ENCODE assay signal across 20 cellular contexts in genomic region chr5:98872679-98873078, GRCh38. TPM values are rescaled to one million over a fixed set of nuclear protein-coding genes. Genes with fewer than 3 reads are reported as not detected.
A peak's percentile ranks its signal among the peaks of the same experiment; 100 is the strongest.
DNase-seq lines count a peak whose midpoint lies in the region; ATAC-seq, FAIRE-seq and TF ChIP-seq lines count a peak whose summit lies in the region.
"Had no signal": no experiment of that assay in that cellular context is flagged by ENCODE, and none has a peak within 500 bp of the region (broad histone marks: within the 10 kb centered on the region; RNA-seq: fewer than 3 reads in every experiment).

No MANE protein-coding gene starts in this region.

- H3K27ac ChIP-seq in astrocyte (ENCODE audit: low read depth, low read length) (no peak overlapping the region), stomach (no peak overlapping the region), left lung (no peak overlapping the region), substantia nigra (ENCODE audit: low read depth, low read length, poor library complexity, severe bottlenecking) (no peak overlapping the region)
- H3K27ac ChIP-seq: heart left ventricle, transverse colon had no signal

- TF ChIP-seq CTCF in astrocyte (IDR thresholded peaks at IDR 0.05; ENCODE audit: insufficient read depth, low read depth, low read length) (no peak), stomach (IDR thresholded peaks at IDR 0.05) (no peak), left lung (IDR thresholded peaks at IDR 0.05) (no peak)

- no peak for TF ChIP-seq EP300 in stomach (IDR thresholded peaks at IDR 0.05)

- H3K36me3 ChIP-seq in astrocyte (ENCODE audit: insufficient read depth, low read length), result peaks cover 48% of the 10 kb centered on the region
- H3K36me3 ChIP-seq in stomach, result peaks cover 42 to 100% (median 93%) of the 10 kb centered on the region in 4 donors
- H3K36me3 ChIP-seq in left lung, result peaks cover 0 to 97% of the 10 kb centered on the region in 2 donors

- peaks cover 7% of the 10 kb centered on the region for H3K36me3 Mint-ChIP-seq in astrocyte (ENCODE audit: low read depth, unreplicated experiment)

- H4K20me1 ChIP-seq in astrocyte (ENCODE audit: insufficient read depth, low read length), result no peaks in the 10 kb centered on the region

- H2AFZ ChIP-seq in astrocyte (ENCODE audit: low read depth, low read length), result no peak overlapping the region

- H3K27me3 Mint-ChIP-seq in astrocyte (ENCODE audit: low read depth, unreplicated experiment), result no peaks in the 10 kb centered on the region
- H3K27me3 Mint-ChIP-seq: activated CD4-positive, alpha-beta memory T cell treated with anti-CD3 and anti-CD28 coated beads, Interleukin-2, amount 10 ng/mL, durations not matched to agents 7 days and 5 days; stimulated activated memory B cell treated with anti-CD40 and anti-IgM and Interleukin-4, amounts not matched to agents 10 μg/mL and 1 μg/mL and 100 μg/mL, for 72 hours had no signal

- no peak overlapping the region for H3K4me2 ChIP-seq in astrocyte (ENCODE audit: low read length)
- H3K4me2 ChIP-seq: smooth muscle cell had no signal

- no peak for FAIRE-seq in astrocyte (lab: Jason Lieb, UNC)
- FAIRE-seq: colon, GM12892 had no signal

- TF ChIP-seq POLR2A in stomach (IDR thresholded peaks at IDR 0.05), result no peak

- H3K4me1 ChIP-seq in astrocyte (ENCODE audit: insufficient read depth, low read length) (no peaks in the 10 kb centered on the region), stomach (no peaks in the 10 kb centered on the region), left lung (no peaks in the 10 kb centered on the region)
- H3K4me1 ChIP-seq: heart left ventricle, transverse colon had no signal

- H3K27me3 ChIP-seq in astrocyte (ENCODE audit: insufficient read depth, low read length) (no peaks in the 10 kb centered on the region), stomach (no peaks in the 10 kb centered on the region), left lung (no peaks in the 10 kb centered on the region)
- H3K27me3 ChIP-seq: heart left ventricle, transverse colon had no signal

- H3K4me3 ChIP-seq in astrocyte (ENCODE audit: insufficient read depth, low read depth, low read length) (no peak overlapping the region), stomach (no peak overlapping the region), left lung (no peak overlapping the region)
- H3K4me3 ChIP-seq: heart left ventricle, smooth muscle cell, transverse colon had no signal

- H3K9ac ChIP-seq in astrocyte (ENCODE audit: low read length), result no peak overlapping the region

- no peaks in the 10 kb centered on the region for H3K9me3 Mint-ChIP-seq in astrocyte (ENCODE audit: unreplicated experiment)
- H3K9me3 Mint-ChIP-seq: activated CD4-positive, alpha-beta memory T cell treated with anti-CD3 and anti-CD28 coated beads, Interleukin-2, amount 10 ng/mL, durations not matched to agents 7 days and 5 days; activated T-helper 1 cell treated with anti-CD3 and anti-CD28 coated beads, Interleukin-12 subunit alpha, Interleukin-12 subunit beta, Interleukin-2, Interleukin-4 antibody, amounts not matched to agents 30 ng/mL and 10 ng/mL and 1 ng/mL, durations not matched to agents 14 hours and 24 hours and 36 hours; stimulated activated memory B cell treated with anti-CD40 and anti-IgM and Interleukin-4, amounts not matched to agents 10 μg/mL and 1 μg/mL and 100 μg/mL, for 72 hours had no signal

- H3K4me3 Mint-ChIP-seq in astrocyte (ENCODE audit: unreplicated experiment), result no peak overlapping the region
- H3K4me3 Mint-ChIP-seq: activated CD4-positive, alpha-beta memory T cell treated with anti-CD3 and anti-CD28 coated beads, Interleukin-2, amount 10 ng/mL, durations not matched to agents 7 days and 5 days; activated T-helper 1 cell treated with anti-CD3 and anti-CD28 coated beads, Interleukin-12 subunit alpha, Interleukin-12 subunit beta, Interleukin-2, Interleukin-4 antibody, amounts not matched to agents 30 ng/mL and 10 ng/mL and 1 ng/mL, durations not matched to agents 14 hours and 24 hours and 36 hours; stimulated activated memory B cell treated with anti-CD40 and anti-IgM and Interleukin-4, amounts not matched to agents 10 μg/mL and 1 μg/mL and 100 μg/mL, for 72 hours had no signal

- intact Hi-C loops in stomach (cut with DNase I; ENCODE audit: low total_unique reads) (no loop called here), left lung (cut with DNase I) (no loop called here)

- no peak for ATAC-seq in left lung
- ATAC-seq: heart left ventricle; stimulated activated memory B cell treated with anti-CD40 and anti-IgM and Interleukin-4, amounts not matched to agents 10 μg/mL and 1 μg/mL and 100 μg/mL, for 72 hours had no signal

- H3K9me3 ChIP-seq in astrocyte (ENCODE audit: insufficient read depth, low read depth, low read length), result no peaks in the 10 kb centered on the region
- no peaks in the 10 kb centered on the region for H3K9me3 ChIP-seq in stomach
- no peaks in the 10 kb centered on the region for H3K9me3 ChIP-seq in left lung
- H3K9me3 ChIP-seq: heart left ventricle, transverse colon had no signal

- WGBS in stomach, 5 donors, result 83 to 96% (median 91%) methylated on average over 4 of the region's 4 CpGs

- peak; percentile 23 for DNase-seq in EH (ENCODE audit: low read depth)
- DNase-seq in MV-4-11 (lab: John Stamatoyannopoulos, UW), result peak; percentile 54
- DNase-seq in astrocyte (ENCODE audit: low read depth), result peak; percentile 34
- peak; percentile 79 for DNase-seq in iris pigment epithelial cell (ENCODE audit: low read depth)
- DNase-seq in medulla oblongata (ENCODE audit: extremely low spot score), result no peak
- no peak for DNase-seq in stomach
- DNase-seq in left lung, result no peak
- no peak for DNase-seq in substantia nigra (lab: John Stamatoyannopoulos, UW)
- DNase-seq: activated CD4-positive, alpha-beta memory T cell treated with anti-CD3 and anti-CD28 coated beads, Interleukin-2, amount 10 ng/mL, durations not matched to agents 7 days and 5 days; heart left ventricle; KG1; NCI-H146; NCI-H446; nucleus accumbens; transverse colon had no signal

- H3K79me2 ChIP-seq in astrocyte (ENCODE audit: insufficient read depth, low read length), result peaks cover 9% of the 10 kb centered on the region

- peaks cover 3% of the 10 kb centered on the region for H3K4me1 Mint-ChIP-seq in astrocyte (ENCODE audit: low read depth, unreplicated experiment)
- H3K4me1 Mint-ChIP-seq: activated CD4-positive, alpha-beta memory T cell treated with anti-CD3 and anti-CD28 coated beads, Interleukin-2, amount 10 ng/mL, durations not matched to agents 7 days and 5 days; stimulated activated memory B cell treated with anti-CD40 and anti-IgM and Interleukin-4, amounts not matched to agents 10 μg/mL and 1 μg/mL and 100 μg/mL, for 72 hours had no signal

- peak overlapping the region; percentile 53 for H3K27ac Mint-ChIP-seq in astrocyte (ENCODE audit: unreplicated experiment)
- H3K27ac Mint-ChIP-seq: activated CD4-positive, alpha-beta memory T cell treated with anti-CD3 and anti-CD28 coated beads, Interleukin-2, amount 10 ng/mL, durations not matched to agents 7 days and 5 days; activated T-helper 1 cell treated with anti-CD3 and anti-CD28 coated beads, Interleukin-12 subunit alpha, Interleukin-12 subunit beta, Interleukin-2, Interleukin-4 antibody, amounts not matched to agents 30 ng/mL and 10 ng/mL and 1 ng/mL, durations not matched to agents 14 hours and 24 hours and 36 hours; stimulated activated memory B cell treated with anti-CD40 and anti-IgM and Interleukin-4, amounts not matched to agents 10 μg/mL and 1 μg/mL and 100 μg/mL, for 72 hours had no signal

RNA-seq across cellular contexts. Expression of gene CHD1, which starts 56.1 kb away (rescaled TPM):
- 38.6 and 39.0 TPM in 2 replicates for total RNA-seq in astrocyte
- 100 to 1,000 TPM in 2 of 5 donors, 10 to 100 TPM in 3; 15.1 to 119 (median 50.0) TPM for total RNA-seq in stomach
- polyA plus RNA-seq in stomach, result 10 to 100 TPM in 1 of 3 donors, 1 to 10 TPM in 2; 8.0 to 24.6 (median 9.6) TPM
- total RNA-seq in left lung, result 10 to 100 TPM; 26.0 to 31.3 TPM

Comparison
In these comparisons a context has a peak if more than half of its experiments do, and no peak if none do; other contexts are left out.
1. DNase-seq: peak in EH (single experiment), MV-4-11 (single experiment), astrocyte (single experiment) and iris pigment epithelial cell (single experiment); none in medulla oblongata (single experiment), stomach (single experiment), left lung (0 of 2) and substantia nigra (0 of 49).